11 cellular contexts compared by ENCODE assay signal in genomic region chr3:186520957-186521842, GRCh38. TPM values are rescaled to one million over a fixed set of nuclear protein-coding genes. Genes with fewer than 3 reads are reported as not detected.
DNase-seq lines count a peak whose midpoint lies in the region; ATAC-seq, FAIRE-seq and TF ChIP-seq lines count a peak whose summit lies in the region.
"Had no signal": no experiment of that assay in that cellular context is flagged by ENCODE, and none has a peak within 500 bp of the region (broad histone marks: within the 10 kb centered on the region; RNA-seq: fewer than 3 reads in every experiment).

No MANE protein-coding gene starts in this region.

- POLR2A ChIA-PET in PC-9 (lab: Charles Lee; ENCODE audit: unreplicated experiment), result no interaction called here

- no peaks in the 10 kb centered on the region for H3K9me2 ChIP-seq in PC-9 (ENCODE audit: insufficient read depth)

- intact Hi-C loops in PC-9 (cut with micrococcal nuclease; ENCODE audit: unreplicated experiment) (no loop called here), kidney (cut with DNase I) (no loop called here)

- H3K4me1 ChIP-seq in PC-9 (replicated peaks; ENCODE audit: insufficient read depth) (no peaks in the 10 kb centered on the region), kidney (ENCODE audit: control insufficient read depth in 1 of 2, insufficient read depth in 1 of 2, low read depth in 1 of 2, low read length in 2 of 2) (peaks cover 0 to 4% of the 10 kb centered on the region in 2 donors)

- H3K9ac ChIP-seq in kidney (ENCODE audit: low read length in 2 of 2), result no peak overlapping the region

- H3K27me3 ChIP-seq in PC-9 (ENCODE audit: insufficient read depth, low read depth), result peaks cover 95% of the 10 kb centered on the region

- H4K20me1 ChIP-seq in PC-9 (ENCODE audit: insufficient read depth), result no peaks in the 10 kb centered on the region

- H3K79me2 ChIP-seq in PC-9 (ENCODE audit: low read depth), result no peaks in the 10 kb centered on the region

- H3K27ac ChIP-seq in PC-9 (no peak overlapping the region), kidney (ENCODE audit: low read depth in 2 of 2, low read length in 2 of 2) (no peak overlapping the region)
- H3K27ac ChIP-seq: 22Rv1 had no signal

- DNase-seq in DMS 273 (lab: John Stamatoyannopoulos, UW; ENCODE audit: unreplicated experiment) (peak; percentile 62), DMS 273 treated with DMSO at 0.1 percent for 48 hours (lab: John Stamatoyannopoulos, UW) (no peak), kidney tubule cell (ENCODE audit: low spot score) (peak; percentile 37), PC-9 (no peak), kidney (no peak), anterior cingulate cortex (lab: John Stamatoyannopoulos, UW) (no peak)
- DNase-seq: H9, SIG-M5 had no signal

- H2AFZ ChIP-seq in PC-9, result no peak overlapping the region

- TF ChIP-seq CTCF in PC-9 (conservative IDR thresholded peaks at IDR 0.05), result no peak
- no peak for TF ChIP-seq CTCF in kidney (IDR thresholded peaks at IDR 0.05; ENCODE audit: borderline replicate concordance, extremely low read depth, insufficient read depth)

- no peak for FAIRE-seq in kidney (lab: Jason Lieb, UNC)

- H3K4me2 ChIP-seq in PC-9, result no peak overlapping the region

- H3K4me3 ChIP-seq in PC-9 (no peak overlapping the region), kidney (ENCODE audit: low read length in 2 of 2) (no peak overlapping the region)

- CTCF ChIA-PET in PC-9 (lab: Charles Lee), result interaction anchor here (0.6 kb wide), 1 partner anchor 77 kb away, joined by 6 read pairs; no protein-coding TSS in a partner anchor

- H3K9me3 ChIP-seq in PC-9 (ENCODE audit: insufficient read depth, low read depth), result no peaks in the 10 kb centered on the region
- no peaks in the 10 kb centered on the region for H3K9me3 ChIP-seq in kidney (ENCODE audit: control insufficient read depth in 1 of 2, low read length in 2 of 2)

- H3F3A ChIP-seq in PC-9 (ENCODE audit: insufficient read depth, low read depth), result no peaks in the 10 kb centered on the region

- ATAC-seq in GM21515 (IDR thresholded peaks at IDR 0.05; ENCODE audit: unreplicated experiment), result peak; percentile 68
- ATAC-seq in HG03457 (IDR thresholded peaks at IDR 0.05; ENCODE audit: unreplicated experiment), result peak; percentile 47

- no peaks in the 10 kb centered on the region for H3K36me3 ChIP-seq in PC-9 (ENCODE audit: low read depth)
- H3K36me3 ChIP-seq in kidney (ENCODE audit: control insufficient read depth in 1 of 2, insufficient read depth in 2 of 2, low read length in 2 of 2), result no peaks in the 10 kb centered on the region

- no TSS peak for BruUV-seq in PC-9 (replicated peaks; lab: Mats Ljungman, UMichigan)

RNA-seq across cellular contexts. Expression of gene CRYGS, which starts 23.0 kb away (rescaled TPM):
- total RNA-seq in PC-9 (2021) (2.8 and 4.4 TPM in 2 replicates), kidney (2.9 TPM)
- 3.7 TPM for polyA plus RNA-seq in kidney (ENCODE audit: insufficient read depth, low read depth, low replicate concordance)

RNA-seq across cellular contexts. Expression of gene TBCCD1, which starts 45.9 kb away (rescaled TPM):
- total RNA-seq in PC-9 (2021) (11.1 and 16.2 TPM in 2 replicates), kidney (13.3 TPM)
- 6.2 TPM for polyA plus RNA-seq in kidney (ENCODE audit: insufficient read depth, low read depth, low replicate concordance)

RNA-seq across cellular contexts. Expression of gene DNAJB11, which starts 49.3 kb away (rescaled TPM):
- total RNA-seq in PC-9 (2021) (53.8 and 71.3 TPM in 2 replicates), kidney (46.4 TPM)
- polyA plus RNA-seq in kidney (ENCODE audit: insufficient read depth, low read depth, low replicate concordance), result 45.0 TPM

Comparison
In these comparisons a context has a peak if more than half of its experiments do, and no peak if none do; other contexts are left out.
1. DNase-seq: peak in DMS 273 (single experiment) and kidney tubule cell (single experiment); none in DMS 273 treated with DMSO at 0.1 percent for 48 hours (single experiment), PC-9 (0 of 2), kidney (single experiment) and anterior cingulate cortex (0 of 58).